Comparison of ENCODE assay signal across 1 cellular context in the genomic region with DNA sequence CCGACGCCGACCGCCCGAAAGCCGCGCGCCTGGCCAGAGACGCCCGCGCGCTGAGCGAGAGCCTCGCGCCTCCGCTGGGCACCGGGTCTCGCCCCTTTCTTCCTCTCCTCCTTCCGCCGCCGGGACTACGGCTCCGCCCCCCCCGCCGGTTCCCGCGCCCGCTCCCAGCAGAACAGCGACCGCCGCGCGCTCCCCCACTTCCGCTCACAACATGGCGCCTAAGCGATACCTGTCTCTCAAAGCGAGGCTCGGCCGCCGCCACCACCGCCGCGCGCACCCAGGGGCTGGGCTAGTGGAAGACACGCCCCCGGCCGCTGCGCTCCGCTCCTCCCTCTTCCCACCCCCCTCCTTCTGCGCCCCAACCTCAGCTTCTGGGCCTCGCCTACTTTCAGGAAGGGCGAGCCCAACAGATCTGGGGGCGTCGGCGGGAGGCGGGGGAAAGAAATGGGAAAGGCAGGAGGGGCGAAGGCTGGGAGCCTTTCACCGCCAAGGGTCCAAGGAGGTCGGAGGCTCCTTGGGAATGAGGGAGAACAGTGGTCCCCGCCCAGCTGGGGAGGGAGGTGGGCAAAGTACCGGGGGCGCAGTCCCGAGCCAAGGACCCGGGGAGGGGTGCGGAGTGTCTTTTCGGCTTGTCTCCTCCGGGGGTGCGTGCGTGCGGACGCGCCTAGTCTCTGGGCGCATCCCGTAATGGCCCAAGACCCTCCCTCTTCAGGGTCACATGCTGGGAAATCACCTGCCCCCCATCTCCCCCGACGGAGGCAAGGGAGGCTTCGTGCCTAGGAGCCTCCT.
TF ChIP-seq lines count a peak whose summit lies in the region.

A gene (minus strand): TSS at position 100 of the 789 bp plus-strand sequence. CDS start 277 bp downstream, outside the sequence.

TF ChIP-seq in HepG2, 621 proteins besides CTCF, POLR2A, EP300 and RAD21 (continued from another document and continues in another):
- TF ChIP-seq, protein P1, sequence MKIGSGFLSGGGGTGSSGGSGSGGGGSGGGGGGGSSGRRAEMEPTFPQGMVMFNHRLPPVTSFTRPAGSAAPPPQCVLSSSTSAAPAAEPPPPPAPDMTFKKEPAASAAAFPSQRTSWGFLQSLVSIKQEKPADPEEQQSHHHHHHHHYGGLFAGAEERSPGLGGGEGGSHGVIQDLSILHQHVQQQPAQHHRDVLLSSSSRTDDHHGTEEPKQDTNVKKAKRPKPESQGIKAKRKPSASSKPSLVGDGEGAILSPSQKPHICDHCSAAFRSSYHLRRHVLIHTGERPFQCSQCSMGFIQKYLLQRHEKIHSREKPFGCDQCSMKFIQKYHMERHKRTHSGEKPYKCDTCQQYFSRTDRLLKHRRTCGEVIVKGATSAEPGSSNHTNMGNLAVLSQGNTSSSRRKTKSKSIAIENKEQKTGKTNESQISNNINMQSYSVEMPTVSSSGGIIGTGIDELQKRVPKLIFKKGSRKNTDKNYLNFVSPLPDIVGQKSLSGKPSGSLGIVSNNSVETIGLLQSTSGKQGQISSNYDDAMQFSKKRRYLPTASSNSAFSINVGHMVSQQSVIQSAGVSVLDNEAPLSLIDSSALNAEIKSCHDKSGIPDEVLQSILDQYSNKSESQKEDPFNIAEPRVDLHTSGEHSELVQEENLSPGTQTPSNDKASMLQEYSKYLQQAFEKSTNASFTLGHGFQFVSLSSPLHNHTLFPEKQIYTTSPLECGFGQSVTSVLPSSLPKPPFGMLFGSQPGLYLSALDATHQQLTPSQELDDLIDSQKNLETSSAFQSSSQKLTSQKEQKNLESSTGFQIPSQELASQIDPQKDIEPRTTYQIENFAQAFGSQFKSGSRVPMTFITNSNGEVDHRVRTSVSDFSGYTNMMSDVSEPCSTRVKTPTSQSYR (CRISPR knock-in tag; IDR thresholded peaks at IDR 0.05; ENCODE audit: borderline replicate concordance) = peak; percentile 16; the same call in 1 of the 2 replicates
- no peak for TF ChIP-seq ZNF510 (CRISPR knock-in tag; IDR thresholded peaks at IDR 0.05; ENCODE audit: low read depth)
- TF ChIP-seq, protein P2, sequence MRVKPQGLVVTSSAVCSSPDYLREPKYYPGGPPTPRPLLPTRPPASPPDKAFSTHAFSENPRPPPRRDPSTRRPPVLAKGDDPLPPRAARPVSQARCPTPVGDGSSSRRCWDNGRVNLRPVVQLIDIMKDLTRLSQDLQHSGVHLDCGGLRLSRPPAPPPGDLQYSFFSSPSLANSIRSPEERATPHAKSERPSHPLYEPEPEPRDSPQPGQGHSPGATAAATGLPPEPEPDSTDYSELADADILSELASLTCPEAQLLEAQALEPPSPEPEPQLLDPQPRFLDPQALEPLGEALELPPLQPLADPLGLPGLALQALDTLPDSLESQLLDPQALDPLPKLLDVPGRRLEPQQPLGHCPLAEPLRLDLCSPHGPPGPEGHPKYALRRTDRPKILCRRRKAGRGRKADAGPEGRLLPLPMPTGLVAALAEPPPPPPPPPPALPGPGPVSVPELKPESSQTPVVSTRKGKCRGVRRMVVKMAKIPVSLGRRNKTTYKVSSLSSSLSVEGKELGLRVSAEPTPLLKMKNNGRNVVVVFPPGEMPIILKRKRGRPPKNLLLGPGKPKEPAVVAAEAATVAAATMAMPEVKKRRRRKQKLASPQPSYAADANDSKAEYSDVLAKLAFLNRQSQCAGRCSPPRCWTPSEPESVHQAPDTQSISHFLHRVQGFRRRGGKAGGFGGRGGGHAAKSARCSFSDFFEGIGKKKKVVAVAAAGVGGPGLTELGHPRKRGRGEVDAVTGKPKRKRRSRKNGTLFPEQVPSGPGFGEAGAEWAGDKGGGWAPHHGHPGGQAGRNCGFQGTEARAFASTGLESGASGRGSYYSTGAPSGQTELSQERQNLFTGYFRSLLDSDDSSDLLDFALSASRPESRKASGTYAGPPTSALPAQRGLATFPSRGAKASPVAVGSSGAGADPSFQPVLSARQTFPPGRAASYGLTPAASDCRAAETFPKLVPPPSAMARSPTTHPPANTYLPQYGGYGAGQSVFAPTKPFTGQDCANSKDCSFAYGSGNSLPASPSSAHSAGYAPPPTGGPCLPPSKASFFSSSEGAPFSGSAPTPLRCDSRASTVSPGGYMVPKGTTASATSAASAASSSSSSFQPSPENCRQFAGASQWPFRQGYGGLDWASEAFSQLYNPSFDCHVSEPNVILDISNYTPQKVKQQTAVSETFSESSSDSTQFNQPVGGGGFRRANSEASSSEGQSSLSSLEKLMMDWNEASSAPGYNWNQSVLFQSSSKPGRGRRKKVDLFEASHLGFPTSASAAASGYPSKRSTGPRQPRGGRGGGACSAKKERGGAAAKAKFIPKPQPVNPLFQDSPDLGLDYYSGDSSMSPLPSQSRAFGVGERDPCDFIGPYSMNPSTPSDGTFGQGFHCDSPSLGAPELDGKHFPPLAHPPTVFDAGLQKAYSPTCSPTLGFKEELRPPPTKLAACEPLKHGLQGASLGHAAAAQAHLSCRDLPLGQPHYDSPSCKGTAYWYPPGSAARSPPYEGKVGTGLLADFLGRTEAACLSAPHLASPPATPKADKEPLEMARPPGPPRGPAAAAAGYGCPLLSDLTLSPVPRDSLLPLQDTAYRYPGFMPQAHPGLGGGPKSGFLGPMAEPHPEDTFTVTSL (CRISPR knock-in tag; IDR thresholded peaks at IDR 0.05; ENCODE audit: borderline replicate concordance) = no peak
- TF ChIP-seq, protein P3, sequence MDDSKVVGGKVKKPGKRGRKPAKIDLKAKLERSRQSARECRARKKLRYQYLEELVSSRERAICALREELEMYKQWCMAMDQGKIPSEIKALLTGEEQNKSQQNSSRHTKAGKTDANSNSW (CRISPR knock-in tag; IDR thresholded peaks at IDR 0.05; ENCODE audit: borderline replicate concordance) = no peak
- TF ChIP-seq HNRNPLL (IDR thresholded peaks at IDR 0.05; ENCODE audit: low read depth, low read length, poor library complexity, severe bottlenecking) = peak; percentile 40
- no peak for TF ChIP-seq NPAS2 (CRISPR knock-in tag; IDR thresholded peaks at IDR 0.05; ENCODE audit: borderline replicate concordance)
- no peak for TF ChIP-seq SRY (CRISPR knock-in tag; IDR thresholded peaks at IDR 0.05)
- no peak for TF ChIP-seq ZMAT3 (CRISPR knock-in tag; conservative IDR thresholded peaks at IDR 0.05)
- TF ChIP-seq RORA (CRISPR knock-in tag; IDR thresholded peaks at IDR 0.05) = no peak
- TF ChIP-seq IKZF1 (IDR thresholded peaks at IDR 0.05) = no peak
- TF ChIP-seq, protein P4, sequence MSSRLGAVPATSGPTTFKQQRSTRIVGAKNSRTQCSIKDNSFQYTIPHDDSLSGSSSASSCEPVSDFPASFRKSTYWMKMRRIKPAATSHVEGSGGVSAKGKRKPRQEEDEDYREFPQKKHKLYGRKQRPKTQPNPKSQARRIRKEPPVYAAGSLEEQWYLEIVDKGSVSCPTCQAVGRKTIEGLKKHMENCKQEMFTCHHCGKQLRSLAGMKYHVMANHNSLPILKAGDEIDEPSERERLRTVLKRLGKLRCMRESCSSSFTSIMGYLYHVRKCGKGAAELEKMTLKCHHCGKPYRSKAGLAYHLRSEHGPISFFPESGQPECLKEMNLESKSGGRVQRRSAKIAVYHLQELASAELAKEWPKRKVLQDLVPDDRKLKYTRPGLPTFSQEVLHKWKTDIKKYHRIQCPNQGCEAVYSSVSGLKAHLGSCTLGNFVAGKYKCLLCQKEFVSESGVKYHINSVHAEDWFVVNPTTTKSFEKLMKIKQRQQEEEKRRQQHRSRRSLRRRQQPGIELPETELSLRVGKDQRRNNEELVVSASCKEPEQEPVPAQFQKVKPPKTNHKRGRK (CRISPR knock-in tag; IDR thresholded peaks at IDR 0.05) = no peak
- TF ChIP-seq, protein P5, sequence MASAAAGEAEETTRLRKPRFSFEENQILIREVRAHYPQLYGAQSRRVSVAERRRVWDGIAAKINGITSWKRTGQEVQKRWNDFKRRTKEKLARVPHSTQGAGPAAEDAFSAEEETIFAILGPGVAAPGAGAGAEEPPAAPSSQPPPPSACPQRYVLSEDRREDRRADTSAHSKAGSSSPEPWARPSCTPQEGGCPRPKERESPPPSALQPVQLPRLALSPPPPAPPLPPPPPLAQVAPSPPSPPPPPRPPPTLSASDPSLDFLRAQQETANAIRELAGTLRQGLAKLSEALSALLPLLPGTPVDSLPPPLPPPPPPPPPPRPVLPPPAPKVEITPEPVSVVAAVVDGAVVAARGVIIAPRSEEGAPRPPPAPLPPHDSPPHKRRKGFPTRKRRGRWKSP (CRISPR knock-in tag; IDR thresholded peaks at IDR 0.05) = no peak
- TF ChIP-seq MAFG (CRISPR knock-in tag; IDR thresholded peaks at IDR 0.05) = no peak
- TF ChIP-seq NFIB (CRISPR knock-in tag; IDR thresholded peaks at IDR 0.05; ENCODE audit: borderline replicate concordance) = no peak
- TF ChIP-seq ZNF749 (CRISPR knock-in tag; IDR thresholded peaks at IDR 0.05; ENCODE audit: borderline replicate concordance) = no peak
- TF ChIP-seq, protein P6, sequence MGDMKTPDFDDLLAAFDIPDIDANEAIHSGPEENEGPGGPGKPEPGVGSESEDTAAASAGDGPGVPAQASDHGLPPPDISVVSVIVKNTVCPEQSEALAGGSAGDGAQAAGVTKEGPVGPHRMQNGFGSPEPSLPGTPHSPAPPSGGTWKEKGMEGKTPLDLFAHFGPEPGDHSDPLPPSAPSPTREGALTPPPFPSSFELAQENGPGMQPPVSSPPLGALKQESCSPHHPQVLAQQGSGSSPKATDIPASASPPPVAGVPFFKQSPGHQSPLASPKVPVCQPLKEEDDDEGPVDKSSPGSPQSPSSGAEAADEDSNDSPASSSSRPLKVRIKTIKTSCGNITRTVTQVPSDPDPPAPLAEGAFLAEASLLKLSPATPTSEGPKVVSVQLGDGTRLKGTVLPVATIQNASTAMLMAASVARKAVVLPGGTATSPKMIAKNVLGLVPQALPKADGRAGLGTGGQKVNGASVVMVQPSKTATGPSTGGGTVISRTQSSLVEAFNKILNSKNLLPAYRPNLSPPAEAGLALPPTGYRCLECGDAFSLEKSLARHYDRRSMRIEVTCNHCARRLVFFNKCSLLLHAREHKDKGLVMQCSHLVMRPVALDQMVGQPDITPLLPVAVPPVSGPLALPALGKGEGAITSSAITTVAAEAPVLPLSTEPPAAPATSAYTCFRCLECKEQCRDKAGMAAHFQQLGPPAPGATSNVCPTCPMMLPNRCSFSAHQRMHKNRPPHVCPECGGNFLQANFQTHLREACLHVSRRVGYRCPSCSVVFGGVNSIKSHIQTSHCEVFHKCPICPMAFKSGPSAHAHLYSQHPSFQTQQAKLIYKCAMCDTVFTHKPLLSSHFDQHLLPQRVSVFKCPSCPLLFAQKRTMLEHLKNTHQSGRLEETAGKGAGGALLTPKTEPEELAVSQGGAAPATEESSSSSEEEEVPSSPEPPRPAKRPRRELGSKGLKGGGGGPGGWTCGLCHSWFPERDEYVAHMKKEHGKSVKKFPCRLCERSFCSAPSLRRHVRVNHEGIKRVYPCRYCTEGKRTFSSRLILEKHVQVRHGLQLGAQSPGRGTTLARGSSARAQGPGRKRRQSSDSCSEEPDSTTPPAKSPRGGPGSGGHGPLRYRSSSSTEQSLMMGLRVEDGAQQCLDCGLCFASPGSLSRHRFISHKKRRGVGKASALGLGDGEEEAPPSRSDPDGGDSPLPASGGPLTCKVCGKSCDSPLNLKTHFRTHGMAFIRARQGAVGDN (CRISPR knock-in tag; IDR thresholded peaks at IDR 0.05) = peak; percentile 89
- TF ChIP-seq, protein P7, sequence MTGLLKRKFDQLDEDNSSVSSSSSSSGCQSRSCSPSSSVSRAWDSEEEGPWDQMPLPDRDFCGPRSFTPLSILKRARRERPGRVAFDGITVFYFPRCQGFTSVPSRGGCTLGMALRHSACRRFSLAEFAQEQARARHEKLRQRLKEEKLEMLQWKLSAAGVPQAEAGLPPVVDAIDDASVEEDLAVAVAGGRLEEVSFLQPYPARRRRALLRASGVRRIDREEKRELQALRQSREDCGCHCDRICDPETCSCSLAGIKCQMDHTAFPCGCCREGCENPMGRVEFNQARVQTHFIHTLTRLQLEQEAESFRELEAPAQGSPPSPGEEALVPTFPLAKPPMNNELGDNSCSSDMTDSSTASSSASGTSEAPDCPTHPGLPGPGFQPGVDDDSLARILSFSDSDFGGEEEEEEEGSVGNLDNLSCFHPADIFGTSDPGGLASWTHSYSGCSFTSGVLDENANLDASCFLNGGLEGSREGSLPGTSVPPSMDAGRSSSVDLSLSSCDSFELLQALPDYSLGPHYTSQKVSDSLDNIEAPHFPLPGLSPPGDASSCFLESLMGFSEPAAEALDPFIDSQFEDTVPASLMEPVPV (CRISPR knock-in tag; IDR thresholded peaks at IDR 0.05) = peak; percentile 70; the same call in 1 of the 2 replicates
- TF ChIP-seq HNF4A (CRISPR knock-in tag; IDR thresholded peaks at IDR 0.05) = no peak
- TF ChIP-seq, protein P8, sequence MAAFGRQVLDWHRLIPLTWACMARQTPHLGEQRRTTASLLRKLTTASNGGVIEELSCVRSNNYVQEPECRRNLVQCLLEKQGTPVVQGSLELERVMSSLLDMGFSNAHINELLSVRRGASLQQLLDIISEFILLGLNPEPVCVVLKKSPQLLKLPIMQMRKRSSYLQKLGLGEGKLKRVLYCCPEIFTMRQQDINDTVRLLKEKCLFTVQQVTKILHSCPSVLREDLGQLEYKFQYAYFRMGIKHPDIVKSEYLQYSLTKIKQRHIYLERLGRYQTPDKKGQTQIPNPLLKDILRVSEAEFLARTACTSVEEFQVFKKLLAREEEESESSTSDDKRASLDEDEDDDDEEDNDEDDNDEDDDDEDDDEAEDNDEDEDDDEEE (CRISPR knock-in tag; IDR thresholded peaks at IDR 0.05) = peak; percentile 51; the same call in 1 of the 2 replicates
- TF ChIP-seq DR1 (CRISPR knock-in tag; IDR thresholded peaks at IDR 0.05) = 0 out of 2 replicates have a peak, but pooled peaks have one; percentile 32
- no peak for TF ChIP-seq PHF21A (CRISPR knock-in tag; IDR thresholded peaks at IDR 0.05)
- TF ChIP-seq ZNF557 (CRISPR knock-in tag; IDR thresholded peaks at IDR 0.05) = no peak
- TF ChIP-seq, protein P9, sequence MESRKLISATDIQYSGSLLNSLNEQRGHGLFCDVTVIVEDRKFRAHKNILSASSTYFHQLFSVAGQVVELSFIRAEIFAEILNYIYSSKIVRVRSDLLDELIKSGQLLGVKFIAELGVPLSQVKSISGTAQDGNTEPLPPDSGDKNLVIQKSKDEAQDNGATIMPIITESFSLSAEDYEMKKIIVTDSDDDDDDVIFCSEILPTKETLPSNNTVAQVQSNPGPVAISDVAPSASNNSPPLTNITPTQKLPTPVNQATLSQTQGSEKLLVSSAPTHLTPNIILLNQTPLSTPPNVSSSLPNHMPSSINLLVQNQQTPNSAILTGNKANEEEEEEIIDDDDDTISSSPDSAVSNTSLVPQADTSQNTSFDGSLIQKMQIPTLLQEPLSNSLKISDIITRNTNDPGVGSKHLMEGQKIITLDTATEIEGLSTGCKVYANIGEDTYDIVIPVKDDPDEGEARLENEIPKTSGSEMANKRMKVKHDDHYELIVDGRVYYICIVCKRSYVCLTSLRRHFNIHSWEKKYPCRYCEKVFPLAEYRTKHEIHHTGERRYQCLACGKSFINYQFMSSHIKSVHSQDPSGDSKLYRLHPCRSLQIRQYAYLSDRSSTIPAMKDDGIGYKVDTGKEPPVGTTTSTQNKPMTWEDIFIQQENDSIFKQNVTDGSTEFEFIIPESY (CRISPR knock-in tag; IDR thresholded peaks at IDR 0.05) = no peak
- TF ChIP-seq PRMT3 (CRISPR knock-in tag; IDR thresholded peaks at IDR 0.05; ENCODE audit: borderline replicate concordance, low read depth) = no peak
- TF ChIP-seq ZNF816 (CRISPR knock-in tag; IDR thresholded peaks at IDR 0.05; ENCODE audit: borderline replicate concordance) = no peak
- TF ChIP-seq RFXAP (CRISPR knock-in tag; IDR thresholded peaks at IDR 0.05; ENCODE audit: borderline replicate concordance) = no peak
- TF ChIP-seq, protein P10, sequence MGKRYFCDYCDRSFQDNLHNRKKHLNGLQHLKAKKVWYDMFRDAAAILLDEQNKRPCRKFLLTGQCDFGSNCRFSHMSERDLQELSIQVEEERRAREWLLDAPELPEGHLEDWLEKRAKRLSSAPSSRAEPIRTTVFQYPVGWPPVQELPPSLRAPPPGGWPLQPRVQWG (CRISPR knock-in tag; IDR thresholded peaks at IDR 0.05; ENCODE audit: borderline replicate concordance, low read depth) = no peak
- no peak for TF ChIP-seq ZNF619 (CRISPR knock-in tag; IDR thresholded peaks at IDR 0.05)
- TF ChIP-seq ZNF30 (CRISPR knock-in tag; IDR thresholded peaks at IDR 0.05) = no peak
- TF ChIP-seq ZFP37 (CRISPR knock-in tag; IDR thresholded peaks at IDR 0.05; ENCODE audit: borderline replicate concordance) = no peak
- TF ChIP-seq ARNTL (CRISPR knock-in tag; IDR thresholded peaks at IDR 0.05) = no peak
